ENCODE assay signal across 1 cellular context in the genomic region with DNA sequence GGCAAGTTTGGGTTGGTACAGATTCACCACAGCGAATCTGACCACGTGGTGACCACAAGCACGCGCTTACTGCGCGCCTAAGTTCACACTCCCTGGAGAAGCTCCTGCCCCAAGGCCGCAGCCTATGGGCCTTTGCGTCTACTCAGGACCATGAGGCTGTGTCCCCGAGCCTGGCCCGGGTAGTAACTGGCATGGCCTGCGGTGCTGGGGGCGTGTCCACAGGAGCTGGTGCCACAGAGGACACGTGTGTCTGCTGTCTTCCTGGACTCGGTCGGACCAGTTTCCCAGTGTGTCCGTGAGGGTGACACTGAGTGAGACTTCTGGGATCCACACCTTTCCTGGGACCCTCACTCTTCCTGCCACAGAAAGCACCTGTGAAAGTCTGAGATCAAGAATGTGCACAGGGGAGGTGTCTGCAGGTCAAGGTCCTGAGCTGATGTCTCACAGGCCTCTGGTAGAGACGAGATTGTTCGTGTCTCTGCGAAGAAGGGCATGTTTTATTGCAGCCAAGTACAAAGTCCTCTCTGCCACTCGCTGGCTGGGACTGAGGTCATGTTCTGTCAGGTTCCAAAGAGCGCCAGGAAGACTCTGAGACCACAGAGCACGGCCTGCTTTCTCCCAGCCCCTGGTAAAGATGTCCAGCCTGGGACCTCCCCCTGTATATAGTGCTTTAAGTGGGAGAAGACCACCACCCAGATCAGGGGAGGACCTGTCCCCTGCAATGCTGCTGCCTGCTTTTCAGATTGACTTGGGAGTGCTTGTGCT.
TF ChIP-seq lines count a peak whose summit lies in the region.

No MANE protein-coding gene starts in this region.

TF ChIP-seq in HepG2, 621 proteins besides CTCF, POLR2A, EP300 and RAD21 (continued from another document and continues in another):
- peak; percentile 26; the same call in 1 of the 2 replicates for TF ChIP-seq PHF8 (CRISPR knock-in tag; IDR thresholded peaks at IDR 0.05)
- TF ChIP-seq DZIP1 (CRISPR knock-in tag; IDR thresholded peaks at IDR 0.05): no peak
- TF ChIP-seq, protein P1, sequence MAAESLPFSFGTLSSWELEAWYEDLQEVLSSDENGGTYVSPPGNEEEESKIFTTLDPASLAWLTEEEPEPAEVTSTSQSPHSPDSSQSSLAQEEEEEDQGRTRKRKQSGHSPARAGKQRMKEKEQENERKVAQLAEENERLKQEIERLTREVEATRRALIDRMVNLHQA (CRISPR knock-in tag; IDR thresholded peaks at IDR 0.05): no peak
- TF ChIP-seq FOXJ3 (CRISPR knock-in tag; IDR thresholded peaks at IDR 0.05; ENCODE audit: borderline replicate concordance): no peak
- no peak for TF ChIP-seq ZFP90 (CRISPR knock-in tag; IDR thresholded peaks at IDR 0.05; ENCODE audit: borderline replicate concordance)
- no peak for TF ChIP-seq SOX6 (IDR thresholded peaks at IDR 0.05)
- peak; percentile 82 for TF ChIP-seq SOX6 (CRISPR knock-in tag; IDR thresholded peaks at IDR 0.05)
- TF ChIP-seq NFE2L2 (IDR thresholded peaks at IDR 0.05; ENCODE audit: low read length): no peak
- TF ChIP-seq MNT (IDR thresholded peaks at IDR 0.05): peak; percentile 76; the same call in 1 of the 2 replicates
- TF ChIP-seq, protein P2, sequence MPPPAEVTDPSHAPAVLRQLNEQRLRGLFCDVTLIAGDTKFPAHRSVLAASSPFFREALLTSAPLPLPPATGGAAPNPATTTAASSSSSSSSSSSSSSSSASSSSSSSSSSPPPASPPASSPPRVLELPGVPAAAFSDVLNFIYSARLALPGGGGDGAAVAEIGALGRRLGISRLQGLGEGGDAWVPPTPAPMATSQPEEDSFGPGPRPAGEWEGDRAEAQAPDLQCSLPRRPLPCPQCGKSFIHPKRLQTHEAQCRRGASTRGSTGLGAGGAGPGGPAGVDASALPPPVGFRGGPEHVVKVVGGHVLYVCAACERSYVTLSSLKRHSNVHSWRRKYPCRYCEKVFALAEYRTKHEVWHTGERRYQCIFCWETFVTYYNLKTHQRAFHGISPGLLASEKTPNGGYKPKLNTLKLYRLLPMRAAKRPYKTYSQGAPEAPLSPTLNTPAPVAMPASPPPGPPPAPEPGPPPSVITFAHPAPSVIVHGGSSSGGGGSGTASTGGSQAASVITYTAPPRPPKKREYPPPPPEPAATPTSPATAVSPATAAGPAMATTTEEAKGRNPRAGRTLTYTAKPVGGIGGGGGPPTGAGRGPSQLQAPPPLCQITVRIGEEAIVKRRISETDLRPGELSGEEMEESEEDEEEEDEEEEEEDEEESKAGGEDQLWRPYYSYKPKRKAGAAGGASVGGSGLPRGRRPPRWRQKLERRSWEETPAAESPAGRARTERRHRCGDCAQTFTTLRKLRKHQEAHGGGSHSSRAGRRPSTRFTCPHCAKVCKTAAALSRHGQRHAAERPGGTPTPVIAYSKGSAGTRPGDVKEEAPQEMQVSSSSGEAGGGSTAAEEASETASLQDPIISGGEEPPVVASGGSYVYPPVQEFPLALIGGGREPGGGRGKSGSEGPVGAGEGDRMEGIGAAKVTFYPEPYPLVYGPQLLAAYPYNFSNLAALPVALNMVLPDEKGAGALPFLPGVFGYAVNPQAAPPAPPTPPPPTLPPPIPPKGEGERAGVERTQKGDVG (CRISPR knock-in tag; IDR thresholded peaks at IDR 0.05; ENCODE audit: borderline replicate concordance): peak; percentile 95
- TF ChIP-seq SIN3B (IDR thresholded peaks at IDR 0.05; ENCODE audit: low read length): no peak
- TF ChIP-seq MIXL1 (CRISPR knock-in tag; IDR thresholded peaks at IDR 0.05): no peak
- TF ChIP-seq SMAD1 (CRISPR knock-in tag; IDR thresholded peaks at IDR 0.05; ENCODE audit: borderline replicate concordance, low read depth): no peak
- TF ChIP-seq NONO (IDR thresholded peaks at IDR 0.05): no peak
- TF ChIP-seq NONO (CRISPR knock-in tag; conservative IDR thresholded peaks at IDR 0.05): 0 out of 2 replicates have a peak, but pooled peaks have one; percentile 10
- TF ChIP-seq LBX2 (CRISPR knock-in tag; IDR thresholded peaks at IDR 0.05; ENCODE audit: borderline replicate concordance): 0 out of 2 replicates have a peak, but pooled peaks have one; percentile 24
- no peak for TF ChIP-seq PRDM15 (CRISPR knock-in tag; IDR thresholded peaks at IDR 0.05)
- TF ChIP-seq NFIB (CRISPR knock-in tag; IDR thresholded peaks at IDR 0.05; ENCODE audit: borderline replicate concordance): no peak
- TF ChIP-seq EZH2 (conservative IDR thresholded peaks at IDR 0.05; ENCODE audit: low read depth, low read length): no peak
- TF ChIP-seq, protein P3, sequence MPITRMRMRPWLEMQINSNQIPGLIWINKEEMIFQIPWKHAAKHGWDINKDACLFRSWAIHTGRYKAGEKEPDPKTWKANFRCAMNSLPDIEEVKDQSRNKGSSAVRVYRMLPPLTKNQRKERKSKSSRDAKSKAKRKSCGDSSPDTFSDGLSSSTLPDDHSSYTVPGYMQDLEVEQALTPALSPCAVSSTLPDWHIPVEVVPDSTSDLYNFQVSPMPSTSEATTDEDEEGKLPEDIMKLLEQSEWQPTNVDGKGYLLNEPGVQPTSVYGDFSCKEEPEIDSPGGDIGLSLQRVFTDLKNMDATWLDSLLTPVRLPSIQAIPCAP (CRISPR knock-in tag; IDR thresholded peaks at IDR 0.05; ENCODE audit: low read depth): no peak
- peak; percentile 96 for TF ChIP-seq PAXIP1 (CRISPR knock-in tag; conservative IDR thresholded peaks at IDR 0.05)
- TF ChIP-seq, protein P4, sequence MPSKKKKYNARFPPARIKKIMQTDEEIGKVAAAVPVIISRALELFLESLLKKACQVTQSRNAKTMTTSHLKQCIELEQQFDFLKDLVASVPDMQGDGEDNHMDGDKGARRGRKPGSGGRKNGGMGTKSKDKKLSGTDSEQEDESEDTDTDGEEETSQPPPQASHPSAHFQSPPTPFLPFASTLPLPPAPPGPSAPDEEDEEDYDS (CRISPR knock-in tag; IDR thresholded peaks at IDR 0.05): no peak; the same call in 1 of the 2 replicates
- no peak for TF ChIP-seq BRCA1 (CRISPR knock-in tag; IDR thresholded peaks at IDR 0.05)
- TF ChIP-seq ZBTB21 (CRISPR knock-in tag; IDR thresholded peaks at IDR 0.05): no peak
- TF ChIP-seq ZNF720 (CRISPR knock-in tag; IDR thresholded peaks at IDR 0.05): no peak
- peak; percentile 43; the same call in 1 of the 2 replicates for TF ChIP-seq CHD4 (IDR thresholded peaks at IDR 0.05; ENCODE audit: borderline replicate concordance, low read length)
- peak; percentile 68; the same call in 1 of the 2 replicates for TF ChIP-seq FOXC1 (CRISPR knock-in tag; IDR thresholded peaks at IDR 0.05; ENCODE audit: borderline replicate concordance)
- TF ChIP-seq PAX8 (CRISPR knock-in tag; IDR thresholded peaks at IDR 0.05; ENCODE audit: borderline replicate concordance): no peak
- TF ChIP-seq SP1 (IDR thresholded peaks at IDR 0.05): no peak
- no peak; the same call in 1 of the 2 replicates for TF ChIP-seq SP1 (CRISPR knock-in tag; IDR thresholded peaks at IDR 0.05)
- TF ChIP-seq ZNF569 (CRISPR knock-in tag; IDR thresholded peaks at IDR 0.05; ENCODE audit: borderline replicate concordance): no peak
- no peak for TF ChIP-seq ZNF513 (CRISPR knock-in tag; conservative IDR thresholded peaks at IDR 0.05)
- TF ChIP-seq ZNF891 (CRISPR knock-in tag; IDR thresholded peaks at IDR 0.05): peak; percentile 84; the same call in 1 of the 2 replicates
- no peak for TF ChIP-seq GATA4 (IDR thresholded peaks at IDR 0.05; ENCODE audit: borderline replicate concordance, low read depth)
- TF ChIP-seq HNRNPUL1 (IDR thresholded peaks at IDR 0.05; ENCODE audit: low read depth, low read length): no peak
- no peak for TF ChIP-seq ZNF24 (IDR thresholded peaks at IDR 0.05)
- peak; percentile 64; the same call in 1 of the 2 replicates for TF ChIP-seq ZNF205 (CRISPR knock-in tag; IDR thresholded peaks at IDR 0.05)
